In genomic region chr11:62501432-62501891, GRCh38 we compare ENCODE assay signal across 10 cellular contexts. TPM values are rescaled to one million over a fixed set of nuclear protein-coding genes. Genes with fewer than 3 reads are reported as not detected.
DNase-seq lines count a peak whose midpoint lies in the region; ATAC-seq and TF ChIP-seq lines count a peak whose summit lies in the region.
"Had no signal": no experiment of that assay in that cellular context is flagged by ENCODE, and none has a peak within 500 bp of the region (broad histone marks: within the 10 kb centered on the region; RNA-seq: fewer than 3 reads in every experiment).

No MANE protein-coding gene starts in this region.

- H3K9me3 Mint-ChIP-seq in WTC11, result no peaks in the 10 kb centered on the region

- no peak overlapping the region for H3K4me3 Mint-ChIP-seq in WTC11

- H3K27ac Mint-ChIP-seq in WTC11, result no peak overlapping the region

- H3K4me1 Mint-ChIP-seq in WTC11, result peaks cover 46% of the 10 kb centered on the region

- no peak for ATAC-seq in WTC11
- ATAC-seq in HG03469 (IDR thresholded peaks at IDR 0.05; ENCODE audit: unreplicated experiment), result no peak
- ATAC-seq in HG03460 (IDR thresholded peaks at IDR 0.05; ENCODE audit: unreplicated experiment), result no peak

- TF ChIP-seq CTCF in choroid plexus epithelial cell (conservative IDR thresholded peaks at IDR 0.05; ENCODE audit: low read depth, low read length) (no peak), lower leg skin (IDR thresholded peaks at IDR 0.05) (no peak), WTC11 (IDR thresholded peaks at IDR 0.05) (no peak)

- 58 to 65% methylated on average over 11 of the region's 11 CpGs for WGBS in lower leg skin, 2 donors

- no peak overlapping the region for H3K4me3 ChIP-seq in choroid plexus epithelial cell (ENCODE audit: low read depth, low read length)
- no peak overlapping the region for H3K4me3 ChIP-seq in lower leg skin (ENCODE audit: low read depth, poor library complexity, severe bottlenecking)
- H3K4me3 ChIP-seq: HAP-1 had no signal

- DNase-seq in M059J (ENCODE audit: low read depth), result peak; percentile 51
- DNase-seq in choroid plexus epithelial cell (ENCODE audit: low read depth), result peak; percentile 33
- peak; percentile 53 to 94 for DNase-seq in lower leg skin (ENCODE audit: low spot score in 2 of 2)
- DNase-seq in substantia nigra (lab: John Stamatoyannopoulos, UW), result peak; percentile 29 to 95 (median 83)
- no peak for DNase-seq in WTC11 (ENCODE audit: low spot score)
- DNase-seq in SW 1271 (lab: John Stamatoyannopoulos, UW), result no peak
- DNase-seq: small intestine had no signal

- peaks cover 35% of the 10 kb centered on the region for H3K27me3 Mint-ChIP-seq in WTC11 (ENCODE audit: low read depth)

- intact Hi-C loops in lower leg skin (cut with DNase I; ENCODE audit: low total_unique reads), result no loop called here

- CTCF ChIA-PET in WTC11 (lab: Charles Lee), result interaction anchor here (4.7 to 12.2 kb wide), 3 partner anchors 43 to 106 kb away, joined by 25 to 177 read pairs (median 41); no protein-coding TSS in a partner anchor

- POLR2A ChIA-PET in WTC11 (lab: Charles Lee), result no interaction called here

- H3K27ac ChIP-seq in substantia nigra (ENCODE audit: low read depth, low read length, poor library complexity, severe bottlenecking), result peak overlapping the region; percentile 43

- H3K36me3 Mint-ChIP-seq in WTC11, result no peaks in the 10 kb centered on the region

- no peak for TF ChIP-seq POLR2A in lower leg skin (IDR thresholded peaks at IDR 0.05)

TF ChIP-seq in WTC11, 78 proteins besides CTCF, POLR2A, EP300 and RAD21:
- TF ChIP-seq, protein P1, sequence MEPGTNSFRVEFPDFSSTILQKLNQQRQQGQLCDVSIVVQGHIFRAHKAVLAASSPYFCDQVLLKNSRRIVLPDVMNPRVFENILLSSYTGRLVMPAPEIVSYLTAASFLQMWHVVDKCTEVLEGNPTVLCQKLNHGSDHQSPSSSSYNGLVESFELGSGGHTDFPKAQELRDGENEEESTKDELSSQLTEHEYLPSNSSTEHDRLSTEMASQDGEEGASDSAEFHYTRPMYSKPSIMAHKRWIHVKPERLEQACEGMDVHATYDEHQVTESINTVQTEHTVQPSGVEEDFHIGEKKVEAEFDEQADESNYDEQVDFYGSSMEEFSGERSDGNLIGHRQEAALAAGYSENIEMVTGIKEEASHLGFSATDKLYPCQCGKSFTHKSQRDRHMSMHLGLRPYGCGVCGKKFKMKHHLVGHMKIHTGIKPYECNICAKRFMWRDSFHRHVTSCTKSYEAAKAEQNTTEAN (CRISPR knock-in tag; IDR thresholded peaks at IDR 0.05), result no peak
- TF ChIP-seq ZNF263 (CRISPR knock-in tag; IDR thresholded peaks at IDR 0.05; ENCODE audit: low read depth) (no peak), NFATC4 (CRISPR knock-in tag; IDR thresholded peaks at IDR 0.05) (no peak)

RNA-seq across cellular contexts. Expression of gene AHNAK, which starts 45.1 kb away (rescaled TPM):
- 51.3 and 141 TPM in 2 replicates for total RNA-seq in M059J (2014; rRNA removed; shearing (Covaris generic))
- 1,000 to 10,000 TPM; 1,345 to 1,611 (median 1,532) TPM for total RNA-seq in lower leg skin
- total RNA-seq in WTC11 (2021), result 10.9 to 21.0 TPM (median 11.5 TPM) in 3 replicates

Comparison
In these comparisons a context has a peak if more than half of its experiments do, and no peak if none do; other contexts are left out.
1. DNase-seq: peak in M059J (single experiment), choroid plexus epithelial cell (single experiment), lower leg skin (2 of 2) and substantia nigra (49 of 49); none in WTC11 (single experiment) and SW 1271 (0 of 2).